1 cellular context compared by ENCODE assay signal in genomic region chr1:116372651-116373444, GRCh38.
TF ChIP-seq lines count a peak whose summit lies in the region.

TSS of gene ATP1A1 (plus strand) at chr1:116373244. CDS start at chr1:116373512, 268 bp downstream.

TF ChIP-seq in HepG2, 621 proteins besides CTCF, POLR2A, EP300 and RAD21 (continued from another document and continues in another):
- no peak for TF ChIP-seq ZFP37 (CRISPR knock-in tag; IDR thresholded peaks at IDR 0.05; ENCODE audit: borderline replicate concordance)
- TF ChIP-seq PRPF4 (IDR thresholded peaks at IDR 0.05; ENCODE audit: low read depth, low read length, poor library complexity, severe bottlenecking) = no peak
- TF ChIP-seq U2AF1 (optimal IDR thresholded peaks at IDR 0.05; ENCODE audit: low read depth, low read length) = no peak
- TF ChIP-seq ZBTB37 (CRISPR knock-in tag; IDR thresholded peaks at IDR 0.05) = no peak
- TF ChIP-seq YEATS4 (CRISPR knock-in tag; IDR thresholded peaks at IDR 0.05; ENCODE audit: borderline replicate concordance) = no peak; the same call in 1 of the 2 replicates
- no peak; the same call in 1 of the 2 replicates for TF ChIP-seq ARHGAP35 (CRISPR knock-in tag; IDR thresholded peaks at IDR 0.05; ENCODE audit: borderline replicate concordance)
- TF ChIP-seq IRF1 (CRISPR knock-in tag; IDR thresholded peaks at IDR 0.05; ENCODE audit: low read depth) = no peak
- TF ChIP-seq NFAT5 (CRISPR knock-in tag; IDR thresholded peaks at IDR 0.05) = peak; percentile 63; the same call in 1 of the 2 replicates
- TF ChIP-seq BATF2 (CRISPR knock-in tag; IDR thresholded peaks at IDR 0.05) = no peak
- TF ChIP-seq HIVEP1 (CRISPR knock-in tag; IDR thresholded peaks at IDR 0.05) = peak; percentile 37; the same call in 1 of the 2 replicates
- 0 out of 2 replicates have a peak, but pooled peaks have one; percentile 70 for TF ChIP-seq NKX3-1 (CRISPR knock-in tag; IDR thresholded peaks at IDR 0.05)
- peak; percentile 51; the same call in 1 of the 2 replicates for TF ChIP-seq SNAPC4 (CRISPR knock-in tag; IDR thresholded peaks at IDR 0.05)
- peak; percentile 41; the same call in 1 of the 2 replicates for TF ChIP-seq ZNF543 (CRISPR knock-in tag; IDR thresholded peaks at IDR 0.05)
- TF ChIP-seq ZFP90 (CRISPR knock-in tag; IDR thresholded peaks at IDR 0.05; ENCODE audit: borderline replicate concordance) = peak; percentile 75; the same call in 1 of the 2 replicates
- no peak for TF ChIP-seq PRDM10 (CRISPR knock-in tag; IDR thresholded peaks at IDR 0.05; ENCODE audit: low read depth)
- no peak for TF ChIP-seq TBX3 (IDR thresholded peaks at IDR 0.05; ENCODE audit: borderline replicate concordance)
- TF ChIP-seq RFX3 (CRISPR knock-in tag; IDR thresholded peaks at IDR 0.05) = peak; percentile 74
- no peak for TF ChIP-seq ZFY (CRISPR knock-in tag; IDR thresholded peaks at IDR 0.05)
- TF ChIP-seq GFI1 (CRISPR knock-in tag; IDR thresholded peaks at IDR 0.05; ENCODE audit: borderline replicate concordance) = peak; percentile 71
- peak; percentile 34; the same call in 1 of the 2 replicates for TF ChIP-seq ZNF792 (CRISPR knock-in tag; IDR thresholded peaks at IDR 0.05)
- peak; percentile 55; the same call in 1 of the 2 replicates for TF ChIP-seq ZNF639 (CRISPR knock-in tag; conservative IDR thresholded peaks at IDR 0.05)
- TF ChIP-seq MED13 (CRISPR knock-in tag; IDR thresholded peaks at IDR 0.05) = peak; percentile 56; the same call in 1 of the 2 replicates
- TF ChIP-seq ZBED4 (CRISPR knock-in tag; IDR thresholded peaks at IDR 0.05; ENCODE audit: borderline replicate concordance) = no peak; the same call in 1 of the 2 replicates
- no peak for TF ChIP-seq ZNF10 (CRISPR knock-in tag; IDR thresholded peaks at IDR 0.05; ENCODE audit: borderline replicate concordance, low read depth)
- 0 out of 2 replicates have a peak, but pooled peaks have one; percentile 27 for TF ChIP-seq HINFP (CRISPR knock-in tag; IDR thresholded peaks at IDR 0.05; ENCODE audit: low read depth)
